In the genomic region with DNA sequence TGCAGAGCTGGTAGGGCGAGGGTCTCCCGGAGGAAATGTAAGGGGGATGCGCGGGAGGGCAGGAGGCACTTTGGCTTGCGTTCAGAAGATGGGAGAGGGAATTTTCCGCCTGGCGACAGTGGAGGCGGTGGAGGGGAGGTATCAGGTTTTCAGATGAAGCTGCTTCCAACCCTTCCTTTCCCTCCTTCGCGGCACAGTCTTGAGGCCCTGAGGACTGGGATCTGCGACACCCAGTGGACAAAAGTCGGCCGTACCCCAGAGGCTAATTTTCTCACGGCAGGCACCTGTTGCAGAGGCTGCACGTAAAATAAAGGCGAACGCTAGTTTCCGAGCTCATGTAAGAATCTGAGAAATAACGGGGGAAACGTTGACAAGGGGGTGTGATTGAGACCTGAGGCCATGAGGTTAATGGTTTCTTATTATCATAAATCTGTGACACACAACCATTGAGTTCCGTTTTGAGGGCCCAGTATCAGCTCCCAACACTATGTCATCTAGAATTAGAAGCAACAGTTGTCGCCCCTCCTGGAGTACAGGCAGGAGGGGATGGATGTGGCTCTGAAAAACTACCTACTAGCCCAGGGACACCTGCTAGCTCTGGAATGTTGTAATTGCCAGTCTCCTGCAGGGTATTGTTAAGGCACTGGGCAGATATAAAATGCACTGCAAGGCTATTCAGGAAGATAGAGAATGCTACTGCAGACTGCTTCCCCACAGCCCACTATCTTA, we compare ENCODE assay signal across 8 cellular contexts. TPM values are rescaled to one million over a fixed set of nuclear protein-coding genes. Genes with fewer than 3 reads are reported as not detected.
DNase-seq lines count a peak whose midpoint lies in the region; ATAC-seq and TF ChIP-seq lines count a peak whose summit lies in the region.

No MANE protein-coding gene starts in this region.

- no peaks in the 10 kb centered on the region for H3K79me2 ChIP-seq in OCI-LY7 (ENCODE audit: insufficient read depth, low read depth, low read length)

- peak overlapping the region; percentile 77 for H3K4me2 ChIP-seq in OCI-LY7 (ENCODE audit: low read length)

- TF ChIP-seq CTCF in OCI-LY7 (conservative IDR thresholded peaks at IDR 0.05; ENCODE audit: low read length) = peak; percentile 73
- TF ChIP-seq CTCF in foreskin keratinocyte (conservative IDR thresholded peaks at IDR 0.05) = peak; percentile 63
- TF ChIP-seq CTCF in transverse colon (IDR thresholded peaks at IDR 0.05) = peak in 4 of 5 experiments; percentile 32 to 44 (median 36)

- ATAC-seq in GM19438 (IDR thresholded peaks at IDR 0.05; ENCODE audit: low read depth, unreplicated experiment) (peak; percentile 42), foreskin keratinocyte (peak; percentile 86)

- CTCF ChIA-PET in CD4-positive, alpha-beta memory T cell (lab: Charles Lee; ENCODE audit: partially characterized antibody) = interaction anchor here (0.6 to 3.4 kb wide), 15 partner anchors 8 to 1387 kb away, joined by 3 to 48 read pairs (median 4); partner anchors contain the start of gene SLC25A53
- CTCF ChIA-PET in OCI-LY7 (lab: Charles Lee; ENCODE audit: unreplicated experiment) = no interaction called here

- peaks cover 0 to 2% of the 10 kb centered on the region in 2 donors for H3K36me3 Mint-ChIP-seq in CD4-positive, alpha-beta memory T cell

- H3K27ac ChIP-seq in CD4-positive, alpha-beta memory T cell (ENCODE audit: low read depth, low read length) = peak overlapping the region; percentile 64
- H3K27ac ChIP-seq in OCI-LY7 (ENCODE audit: low read depth, low read length, poor library complexity, severe bottlenecking) (peak overlapping the region; percentile 67), foreskin keratinocyte (no peak overlapping the region), transverse colon (peak overlapping the region; percentile 31 to 80 (median 77))

- BruUV-seq in OCI-LY7 (replicated peaks; lab: Mats Ljungman, UMichigan) = TSS peak; percentile 61

- in situ Hi-C loops in transverse colon (cut with MboI; ENCODE audit: low pct_ligation_motif_present in 1 of 4, low pct_unique_long_range_greater_than_20kb in 1 of 4, low sequenced_read_pairs in 3 of 4) = no loop called here

- no peaks in the 10 kb centered on the region for H4K20me1 ChIP-seq in OCI-LY7 (ENCODE audit: insufficient read depth, low read length)

- peak overlapping the region; percentile 57 to 66 for H3K4me3 ChIP-seq in CD4-positive, alpha-beta memory T cell (ENCODE audit: low read length in 2 of 2)
- H3K4me3 ChIP-seq in OCI-LY7 (ENCODE audit: low read depth, low read length, poor library complexity, severe bottlenecking) = peak overlapping the region; percentile 72
- H3K4me3 ChIP-seq in neuron (ENCODE audit: low read length) = peak overlapping the region; percentile 66
- peak overlapping the region in 3 of 4 donors; percentile 40 to 66 (median 46) for H3K4me3 ChIP-seq in transverse colon

- peaks cover 39% of the 10 kb centered on the region for H3K4me1 ChIP-seq in CD4-positive, alpha-beta memory T cell (ENCODE audit: insufficient read depth, low read length)
- peaks cover 19% of the 10 kb centered on the region for H3K4me1 ChIP-seq in OCI-LY7 (ENCODE audit: insufficient read depth, low read length, poor library complexity, severe bottlenecking)
- H3K4me1 ChIP-seq in foreskin keratinocyte = no peaks in the 10 kb centered on the region
- H3K4me1 ChIP-seq in neuron (ENCODE audit: insufficient read depth, low read length) = peaks cover 13% of the 10 kb centered on the region
- peaks cover 0 to 3% (median 0%) of the 10 kb centered on the region in 4 donors for H3K4me1 ChIP-seq in transverse colon

- no peak for TF ChIP-seq EP300 in transverse colon (IDR thresholded peaks at IDR 0.05; ENCODE audit: low read depth)

- peaks cover 19 to 43% (median 29%) of the 10 kb centered on the region in 4 donors for H3K4me1 Mint-ChIP-seq in CD4-positive, alpha-beta memory T cell

- intact Hi-C loops in CD4-positive, alpha-beta memory T cell (cut with micrococcal nuclease) = loop anchor here (1.0 to 5.0 kb wide), 3 partner anchors 15 to 196 kb away; no protein-coding TSS in a partner anchor
- intact Hi-C loops in OCI-LY7 (cut with micrococcal nuclease; ENCODE audit: unreplicated experiment) = no loop called here
- intact Hi-C loops in transverse colon (cut with DNase I; ENCODE audit: low total_unique reads) = no loop called here

- H3K9me3 Mint-ChIP-seq in CD4-positive, alpha-beta memory T cell = peaks cover 0 to 1% (median 0%) of the 10 kb centered on the region in 8 donors

- TF ChIP-seq POLR2A in transverse colon (IDR thresholded peaks at IDR 0.05) = no peak

- H3K9me3 ChIP-seq in CD4-positive, alpha-beta memory T cell (ENCODE audit: control insufficient read depth in 1 of 2, low read length in 2 of 2) = no peaks in the 10 kb centered on the region
- H3K9me3 ChIP-seq in OCI-LY7 (ENCODE audit: low read length) (no peaks in the 10 kb centered on the region), neuron (ENCODE audit: low read length) (no peaks in the 10 kb centered on the region), transverse colon (no peaks in the 10 kb centered on the region)

- H3K27ac Mint-ChIP-seq in CD4-positive, alpha-beta memory T cell = peak overlapping the region; percentile 78 to 92 (median 88)

- H3K27me3 ChIP-seq in CD4-positive, alpha-beta memory T cell (ENCODE audit: insufficient read depth, low read length) = no peaks in the 10 kb centered on the region
- H3K27me3 ChIP-seq in foreskin keratinocyte (peaks cover 21% of the 10 kb centered on the region), neuron (ENCODE audit: insufficient read depth, low read length) (no peaks in the 10 kb centered on the region), transverse colon (peaks cover 4% of the 10 kb centered on the region)

- peak overlapping the region; percentile 87 to 95 (median 91) for H3K4me3 Mint-ChIP-seq in CD4-positive, alpha-beta memory T cell

- no peaks in the 10 kb centered on the region for H3K27me3 Mint-ChIP-seq in CD4-positive, alpha-beta memory T cell

- 35% methylated on average over 22 of the region's 22 CpGs; no CpG with 5 or more reads in 1 of the 2 donors for WGBS in transverse colon (ENCODE audit: low coverage in 1 of 2), 2 donors

- DNase-seq in CD4-positive, alpha-beta memory T cell = peak; percentile 38 to 61 (median 49)
- DNase-seq in HS-27A (ENCODE audit: low read depth) (peak; percentile 31), OCI-LY7 (ENCODE audit: low spot score) (peak; percentile 70), foreskin keratinocyte (peak; percentile 11 to 25), transverse colon (peak; percentile 53)
- DNase-seq in activated T-helper 9 cell treated with anti-CD3 and anti-CD28 coated beads, Interleukin-2, amount 50 U/mL, for 16 hours (ENCODE audit: low read depth) = peak; percentile 23

- POLR2A ChIA-PET in CD4-positive, alpha-beta memory T cell (lab: Charles Lee; ENCODE audit: partially characterized antibody) = interaction anchor here (0.8 to 5.4 kb wide), 6 partner anchors 9 to 195 kb away, joined by 3 to 29 read pairs (median 12); partner anchors contain the start of gene SLC25A53
- POLR2A ChIA-PET in OCI-LY7 (lab: Charles Lee) = interaction anchor here (0.9 to 1.3 kb wide), 3 partner anchors 13 to 192 kb away, joined by 3 to 4 read pairs (median 4); partner anchors contain the start of gene SLC25A53

- no peaks in the 10 kb centered on the region for H3K36me3 ChIP-seq in CD4-positive, alpha-beta memory T cell (ENCODE audit: insufficient read depth, low read length)
- H3K36me3 ChIP-seq in OCI-LY7 (ENCODE audit: insufficient read depth, low read length) = no peaks in the 10 kb centered on the region
- H3K36me3 ChIP-seq in neuron (ENCODE audit: insufficient read depth, low read length) = no peaks in the 10 kb centered on the region
- no peaks in the 10 kb centered on the region for H3K36me3 ChIP-seq in transverse colon

- H2AFZ ChIP-seq in OCI-LY7 (ENCODE audit: low read length) (peak overlapping the region; percentile 78; the same call in 1 of the 2 replicates), neuron (ENCODE audit: low read depth, low read length) (no peak overlapping the region)

- H3K9me2 ChIP-seq in OCI-LY7 (ENCODE audit: insufficient read depth, low read length) = no peaks in the 10 kb centered on the region

RNA-seq across cellular contexts. Expression of gene ZCCHC18, which starts 1.1 kb away (rescaled TPM):
- 1 to 10 TPM; 9.2 to 9.5 TPM for total RNA-seq in CD4-positive, alpha-beta memory T cell
- polyA plus RNA-seq in CD4-positive, alpha-beta memory T cell = 1 to 10 TPM; 1.3 to 2.0 TPM
- 12.1 and 24.5 TPM in 2 replicates for total RNA-seq in OCI-LY7 (2014; rRNA removed; shearing (Covaris generic))
- total RNA-seq in OCI-LY7 (2022) (4.5 and 4.6 TPM in 2 replicates), foreskin keratinocyte (0.14 TPM in 1 of 2 replicates, not detected in the other), transverse colon (under 1 TPM in 1 of 4 donors, not detected in 3; 0.95 TPM)
- 0.02 and 0.08 TPM in 2 replicates for polyA plus RNA-seq in foreskin keratinocyte

RNA-seq across cellular contexts. Expression of gene TMSB15C, which starts 37.4 kb away (rescaled TPM):
- 1 to 10 TPM; 2.8 to 3.6 TPM for total RNA-seq in CD4-positive, alpha-beta memory T cell
- polyA plus RNA-seq in CD4-positive, alpha-beta memory T cell = under 1 TPM; 0.41 to 0.48 TPM
- 5.4 and 11.3 TPM in 2 replicates for total RNA-seq in OCI-LY7 (2014; rRNA removed; shearing (Covaris generic))
- total RNA-seq in OCI-LY7 (2022) (9.0 and 10.6 TPM in 2 replicates), foreskin keratinocyte (1.1 and 1.8 TPM in 2 replicates), transverse colon (1 to 10 TPM in 1 of 4 donors, under 1 TPM in 1, not detected in 2; 0.55 to 2.2 TPM)
- polyA plus RNA-seq in foreskin keratinocyte = 0.62 and 0.75 TPM in 2 replicates

RNA-seq across cellular contexts. Expression of gene SLC25A53, which starts 43.4 kb away (rescaled TPM):
- 10 to 100 TPM; 20.9 to 21.0 TPM for total RNA-seq in CD4-positive, alpha-beta memory T cell
- 1 to 10 TPM; 7.1 to 9.6 TPM for polyA plus RNA-seq in CD4-positive, alpha-beta memory T cell
- total RNA-seq in OCI-LY7 (2014; rRNA removed; shearing (Covaris generic)) = 15.6 and 23.1 TPM in 2 replicates
- total RNA-seq in OCI-LY7 (2022) (4.8 and 5.5 TPM in 2 replicates), foreskin keratinocyte (2.0 and 2.3 TPM in 2 replicates), transverse colon (10 to 100 TPM in 2 of 4 donors, not detected in 2; 17.1 to 23.3 TPM)
- polyA plus RNA-seq in foreskin keratinocyte = 1.1 and 1.2 TPM in 2 replicates

RNA-seq across cellular contexts. Expression of gene FAM199X, which starts 52.9 kb away (rescaled TPM):
- 10 to 100 TPM; 19.6 to 19.9 TPM for total RNA-seq in CD4-positive, alpha-beta memory T cell
- polyA plus RNA-seq in CD4-positive, alpha-beta memory T cell = 10 to 100 TPM in 1 of 2 donors, 1 to 10 TPM in 1; 7.1 to 10.2 TPM
- 10.6 and 10.8 TPM in 2 replicates for total RNA-seq in OCI-LY7 (2014; rRNA removed; shearing (Covaris generic))
- total RNA-seq in OCI-LY7 (2022) (16.0 and 19.2 TPM in 2 replicates), foreskin keratinocyte (25.1 and 27.1 TPM in 2 replicates), transverse colon (10 to 100 TPM; 10.8 to 37.2 (median 25.4) TPM)
- 9.3 and 11.4 TPM in 2 replicates for polyA plus RNA-seq in foreskin keratinocyte

Comparison
In these comparisons a context has a peak if more than half of its experiments do, and no peak if none do; other contexts are left out.
1. DNase-seq: peak in every context shown above with its lines; median percentile 70 in OCI-LY7; 53 in transverse colon; 49 in CD4-positive, alpha-beta memory T cell; 31 in HS-27A; 23 in activated T-helper 9 cell treated with anti-CD3 and anti-CD28 coated beads, Interleukin-2, amount 50 U/mL, for 16 hours; 18 in foreskin keratinocyte.